9 cellular contexts compared by ENCODE assay signal in genomic region chrX:71909956-71910355, GRCh38. TPM values are rescaled to one million over a fixed set of nuclear protein-coding genes. Genes with fewer than 3 reads are reported as not detected.
A peak's percentile ranks its signal among the peaks of the same experiment; 100 is the strongest.
DNase-seq lines count a peak whose midpoint lies in the region; ATAC-seq, FAIRE-seq and TF ChIP-seq lines count a peak whose summit lies in the region.
"Had no signal": no experiment of that assay in that cellular context is flagged by ENCODE, and none has a peak within 500 bp of the region (broad histone marks: within the 10 kb centered on the region; RNA-seq: fewer than 3 reads in every experiment).

No MANE protein-coding gene starts in this region.

- peak overlapping the region; percentile 31 to 65 for H3K4me3 Mint-ChIP-seq in stimulated activated naive CD8-positive, alpha-beta T cell treated with anti-CD3 and anti-CD28 coated beads, Interleukin-15, amount 100 ng/mL, for 72 hours

- H4K20me1 ChIP-seq in HepG2 (ENCODE audit: insufficient read depth, low read length), result no peaks in the 10 kb centered on the region

- H3K9me3 ChIP-seq in HepG2 (ENCODE audit: low read length) (no peaks in the 10 kb centered on the region), uterus (no peaks in the 10 kb centered on the region)

- H3K4me2 ChIP-seq in HepG2 (ENCODE audit: low read depth, low read length), result no peak overlapping the region

- intact Hi-C loops in HepG2 (cut with micrococcal nuclease; ENCODE audit: unreplicated experiment) (no loop called here), uterus (cut with DNase I; ENCODE audit: low total_unique reads) (no loop called here)

- TF ChIP-seq EP300 in HepG2 (IDR thresholded peaks at IDR 0.05; ENCODE audit: low read depth in 2 of 2, low read length in 2 of 2) (no peak), HepG2 (CRISPR knock-in tag; IDR thresholded peaks at IDR 0.05; ENCODE audit: borderline replicate concordance) (no peak)

- H3K27me3 ChIP-seq in HepG2 (ENCODE audit: control insufficient read depth in 1 of 2, insufficient read depth in 2 of 2, low read length in 2 of 2) (peaks cover 2 to 5% of the 10 kb centered on the region in 2 experiments; a peak in 2 of 5 replicates), uterus (peaks cover 0 to 7% of the 10 kb centered on the region in 2 donors)

- CTCF ChIA-PET in HepG2 (lab: Yijun Ruan, JAX; ENCODE audit: low intra/inter-chr PET ratio, low total read pairs), result no interaction called here

- in situ Hi-C loops in HepG2 (cut with HindIII; ENCODE audit: extremely low pct_ligation_motif_present, low pct_unique_long_range_greater_than_20kb), result no loop called here

- ATAC-seq in stimulated activated naive CD8-positive, alpha-beta T cell treated with anti-CD3 and anti-CD28 coated beads, Interleukin-15, amount 100 ng/mL, for 72 hours, result no peak
- ATAC-seq in stimulated activated naive CD8-positive, alpha-beta T cell treated with anti-CD3 and anti-CD28 coated beads, Interleukin-15, Interleukin-2, amounts not matched to agents 100 U/mL and 50 U/mL, for 24 hours, result no peak
- ATAC-seq in HepG2, result peak; percentile 26; the same call in 1 of the 3 replicates

- no peaks in the 10 kb centered on the region for H3K4me1 Mint-ChIP-seq in stimulated activated naive CD8-positive, alpha-beta T cell treated with anti-CD3 and anti-CD28 coated beads, Interleukin-15, amount 100 ng/mL, for 72 hours

- H3K4me3 ChIP-seq in HepG2 (replicated peaks in 1 of 3; ENCODE audit: insufficient read depth in 1 of 3, low read depth in 2 of 3, low read length in 3 of 3) (no peak overlapping the region), uterus (peak overlapping the region; percentile 19 to 47)

- H3K27ac Mint-ChIP-seq in stimulated activated naive CD8-positive, alpha-beta T cell treated with anti-CD3 and anti-CD28 coated beads, Interleukin-15, amount 100 ng/mL, for 72 hours, result no peak overlapping the region

- WGBS in HepG2 (ENCODE audit: low lambda C conversion rate), result 17% methylated on average over 2 of the region's 8 CpGs

- POLR2A ChIA-PET in HepG2 (lab: Yijun Ruan, JAX), result no interaction called here

- H3K79me2 ChIP-seq in HepG2 (ENCODE audit: insufficient read depth, low read length), result no peaks in the 10 kb centered on the region

- no peaks in the 10 kb centered on the region for H3K4me1 ChIP-seq in HepG2 (ENCODE audit: insufficient read depth, low read length)
- H3K4me1 ChIP-seq in uterus, result no peaks in the 10 kb centered on the region

- no peak for DNase-seq in stimulated activated naive CD8-positive, alpha-beta T cell treated with anti-CD3 and anti-CD28 coated beads, Interleukin-15, amount 100 ng/mL, for 72 hours
- no peak for DNase-seq in stimulated activated naive CD8-positive, alpha-beta T cell treated with anti-CD3 and anti-CD28 coated beads, Interleukin-15, Interleukin-2, amounts not matched to agents 100 U/mL and 50 U/mL, for 24 hours
- peak; percentile 47 for DNase-seq in cerebellum (ENCODE audit: low spot score)
- no peak for DNase-seq in HepG2 (ENCODE audit: low spot score)
- peak; percentile 32 to 56 for DNase-seq in uterus
- no peak for DNase-seq in DMS153 treated with DMSO at 0.1 percent for 48 hours (lab: John Stamatoyannopoulos, UW; ENCODE audit: unreplicated experiment)
- no peak for DNase-seq in stimulated activated CD4-positive, alpha-beta T cell treated with anti-CD3 and anti-CD28 coated beads, Interleukin-12 subunit alpha, Interleukin-12 subunit beta, amount 100 ng/mL, for 4 hours
- no peak for DNase-seq in NCI-H146 (lab: John Stamatoyannopoulos, UW)

- H2AFZ ChIP-seq in HepG2 (ENCODE audit: low read length), result no peak overlapping the region

- BruUV-seq in HepG2 (replicated peaks; lab: Mats Ljungman, UMichigan), result no TSS peak

- peaks cover 73% of the 10 kb centered on the region for H3K27me3 Mint-ChIP-seq in stimulated activated naive CD8-positive, alpha-beta T cell treated with anti-CD3 and anti-CD28 coated beads, Interleukin-15, amount 100 ng/mL, for 72 hours

- TF ChIP-seq POLR2A in HepG2 (IDR thresholded peaks at IDR 0.05; ENCODE audit: insufficient read depth in 1 of 2, low read depth in 2 of 2, low read length in 2 of 2) (no peak), uterus (IDR thresholded peaks at IDR 0.05) (no peak)

- TF ChIP-seq CTCF in HepG2 (CRISPR knock-in tag; IDR thresholded peaks at IDR 0.05) (no peak), uterus (IDR thresholded peaks at IDR 0.05) (peak in 2 of 4 experiments; percentile 24 to 25)

- H3K9ac ChIP-seq in HepG2 (ENCODE audit: insufficient read depth, low read depth, low read length), result no peak overlapping the region

- no peaks in the 10 kb centered on the region for H3K36me3 ChIP-seq in HepG2 (replicated peaks in 1 of 2; ENCODE audit: control insufficient read depth in 1 of 2, insufficient read depth in 2 of 2, low read length in 2 of 2)
- no peaks in the 10 kb centered on the region for H3K36me3 ChIP-seq in uterus

- no peak overlapping the region for H3K27ac ChIP-seq in HepG2 (ENCODE audit: extremely low read length, insufficient read depth, low read length)
- peak overlapping the region; percentile 69 to 73 for H3K27ac ChIP-seq in uterus

- no peaks in the 10 kb centered on the region for H3K9me3 Mint-ChIP-seq in stimulated activated naive CD8-positive, alpha-beta T cell treated with anti-CD3 and anti-CD28 coated beads, Interleukin-15, amount 100 ng/mL, for 72 hours

- FAIRE-seq in HepG2 (lab: Jason Lieb, UNC), result no peak
- FAIRE-seq: G401.6 had no signal

- TF ChIP-seq RAD21 in HepG2 (CRISPR knock-in tag; IDR thresholded peaks at IDR 0.05), result no peak

TF ChIP-seq in HepG2, 621 proteins besides CTCF, POLR2A, EP300 and RAD21:
- TF ChIP-seq ZNF883 (CRISPR knock-in tag; IDR thresholded peaks at IDR 0.05; ENCODE audit: not compliant biosample characterization) (no peak), TEAD2 (CRISPR knock-in tag; IDR thresholded peaks at IDR 0.05) (no peak), MEF2D (CRISPR knock-in tag; IDR thresholded peaks at IDR 0.05) (no peak), ZUFSP (CRISPR knock-in tag; IDR thresholded peaks at IDR 0.05; ENCODE audit: borderline replicate concordance) (no peak), NFKB2 (CRISPR knock-in tag; IDR thresholded peaks at IDR 0.05; ENCODE audit: borderline replicate concordance) (no peak), NFKBIZ (CRISPR knock-in tag; IDR thresholded peaks at IDR 0.05) (no peak), FOXA3 (CRISPR knock-in tag; IDR thresholded peaks at IDR 0.05) (no peak)

RNA-seq across cellular contexts. Expression of gene NHSL2, which starts 0.7 kb away (rescaled TPM):
- total RNA-seq in cerebellum (5.4 TPM), HepG2 (2016; rRNA removed; fragmentation: Illumina TruSeq; extraction: Trizol) (not detected in 2 replicates), uterus (10 to 100 TPM in 1 of 4 donors, 1 to 10 TPM in 3; 7.6 to 30.8 (median 9.1) TPM)
- total RNA-seq in HepG2 (2016; cell fraction: cytosol; rRNA removed; fragmentation: Illumina TruSeq; extraction: Trizol; ENCODE audit: low read depth), result not detected in 2 replicates
- not detected in 2 replicates for total RNA-seq in HepG2 (2016; cell fraction: insoluble cytoplasmic fraction; rRNA removed; fragmentation: Illumina TruSeq; extraction: Trizol)
- not detected in 2 replicates for total RNA-seq in HepG2 (2016; cell fraction: membrane; rRNA removed; fragmentation: Illumina TruSeq; extraction: Trizol)
- total RNA-seq in HepG2 (2016; cell fraction: nucleus; rRNA removed; fragmentation: Illumina TruSeq; extraction: Trizol), result not detected in 2 replicates
- polyA plus RNA-seq in HepG2 (2011; rRNA removed), result not detected in 2 replicates
- polyA plus RNA-seq in HepG2 (2011; cell fraction: cytosol; rRNA removed), result not detected in 2 replicates
- not detected in 2 replicates for polyA plus RNA-seq in HepG2 (2011; cell fraction: nucleus; rRNA removed)
- polyA plus RNA-seq in HepG2 (2012), result not detected in 2 replicates
- polyA plus RNA-seq in HepG2 (2016; cell fraction: cytosol; fragmentation: Illumina TruSeq; extraction: Trizol; ENCODE audit: low read depth), result not detected in 2 replicates
- not detected in 2 replicates for polyA plus RNA-seq in HepG2 (2016; cell fraction: insoluble cytoplasmic fraction; fragmentation: Illumina TruSeq; extraction: Trizol; ENCODE audit: low read depth)
- polyA plus RNA-seq in HepG2 (2016; cell fraction: membrane; fragmentation: Illumina TruSeq; extraction: Trizol; ENCODE audit: low read depth), result not detected in 2 replicates
- polyA plus RNA-seq in HepG2 (2016; cell fraction: nucleus; fragmentation: Illumina TruSeq; extraction: Trizol; ENCODE audit: insufficient read depth, low read depth), result not detected in 2 replicates
- not detected in 2 replicates for polyA minus RNA-seq in HepG2 (2011; rRNA and poly(A)+ RNA removed; ENCODE audit: low replicate concordance)
- polyA minus RNA-seq in HepG2 (2011; cell fraction: cytosol; rRNA and poly(A)+ RNA removed), result not detected in 2 replicates
- polyA minus RNA-seq in HepG2 (2011; cell fraction: nucleus; rRNA and poly(A)+ RNA removed), result not detected in 2 replicates

Comparison
In these comparisons a context has a peak if more than half of its experiments do, and no peak if none do; other contexts are left out.
1. DNase-seq: peak in cerebellum (single experiment) and uterus (2 of 2); none in stimulated activated naive CD8-positive, alpha-beta T cell treated with anti-CD3 and anti-CD28 coated beads, Interleukin-15, amount 100 ng/mL, for 72 hours (0 of 2), stimulated activated naive CD8-positive, alpha-beta T cell treated with anti-CD3 and anti-CD28 coated beads, Interleukin-15, Interleukin-2, amounts not matched to agents 100 U/mL and 50 U/mL, for 24 hours (single experiment), HepG2 (single experiment), DMS153 treated with DMSO at 0.1 percent for 48 hours (single experiment), stimulated activated CD4-positive, alpha-beta T cell treated with anti-CD3 and anti-CD28 coated beads, Interleukin-12 subunit alpha, Interleukin-12 subunit beta, amount 100 ng/mL, for 4 hours (single experiment) and NCI-H146 (single experiment).
2. H3K4me3 ChIP-seq: peak in uterus (2 of 2); none in HepG2 (0 of 3).